Comparison of ENCODE assay signal across 8 cellular contexts in genomic region chr1:197199923-197200467, GRCh38. TPM values are rescaled to one million over a fixed set of nuclear protein-coding genes. Genes with fewer than 3 reads are reported as not detected.
DNase-seq lines count a peak whose midpoint lies in the region; ATAC-seq and TF ChIP-seq lines count a peak whose summit lies in the region.

No MANE protein-coding gene starts in this region.

- H3K27ac Mint-ChIP-seq in activated CD4-positive, alpha-beta T cell treated with anti-CD3 and anti-CD28 coated beads, Interleukin-2, amount 10 ng/mL, durations not matched to agents 7 days and 5 days = peak overlapping the region; percentile 95

- TF ChIP-seq CTCF in SU-DHL-6 (IDR thresholded peaks at IDR 0.05; ENCODE audit: insufficient read depth, low read length, poor library complexity, severe bottlenecking) (no peak), foreskin keratinocyte (conservative IDR thresholded peaks at IDR 0.05) (no peak), smooth muscle cell (IDR thresholded peaks at IDR 0.05; ENCODE audit: borderline replicate concordance, insufficient read depth, poor library complexity, severe bottlenecking) (no peak)

- H3F3A ChIP-seq in SU-DHL-6 (ENCODE audit: insufficient read depth) (0 out of 2 replicates have a peak, but pooled peaks cover 4% of the 10 kb centered on the region), smooth muscle cell (ENCODE audit: low read depth) (no peaks in the 10 kb centered on the region)

- H3K9me3 ChIP-seq in SU-DHL-6 (ENCODE audit: insufficient read depth, low read length) (no peaks in the 10 kb centered on the region), smooth muscle cell (replicated peaks; ENCODE audit: low read depth) (no peaks in the 10 kb centered on the region)

- H3K36me3 ChIP-seq in SU-DHL-6 (ENCODE audit: low read length) (0 out of 2 replicates have a peak, but pooled peaks cover 2% of the 10 kb centered on the region), smooth muscle cell (ENCODE audit: low read depth) (no peaks in the 10 kb centered on the region)

- H3K4me1 Mint-ChIP-seq in activated CD4-positive, alpha-beta T cell treated with anti-CD3 and anti-CD28 coated beads, Interleukin-2, amount 10 ng/mL, durations not matched to agents 7 days and 5 days = peaks cover 59% of the 10 kb centered on the region

- no peaks in the 10 kb centered on the region for H3K9me2 ChIP-seq in SU-DHL-6 (replicated peaks; ENCODE audit: insufficient read depth, low read length)

- CTCF ChIA-PET in activated CD4-positive, alpha-beta T cell treated with anti-CD3 and anti-CD28 coated beads, Interleukin-2, amount 10 ng/mL, durations not matched to agents 7 days and 5 days (lab: Charles Lee) = no interaction called here

- H3K4me3 Mint-ChIP-seq in activated CD4-positive, alpha-beta T cell treated with anti-CD3 and anti-CD28 coated beads, Interleukin-2, amount 10 ng/mL, durations not matched to agents 7 days and 5 days = peak overlapping the region; percentile 93

- H3K27me3 Mint-ChIP-seq in activated CD4-positive, alpha-beta T cell treated with anti-CD3 and anti-CD28 coated beads, Interleukin-2, amount 10 ng/mL, durations not matched to agents 7 days and 5 days = no peaks in the 10 kb centered on the region

- H3K4me2 ChIP-seq in SU-DHL-6 (ENCODE audit: low read depth, low read length, poor library complexity, severe bottlenecking) = peak overlapping the region; percentile 85
- peak overlapping the region; percentile 92 for H3K4me2 ChIP-seq in smooth muscle cell

- H3K4me3 ChIP-seq in SU-DHL-6 (ENCODE audit: insufficient read depth, low read length, poor library complexity, severe bottlenecking) (peak overlapping the region; percentile 81), smooth muscle cell (peak overlapping the region; percentile 68)

- no peak for DNase-seq in activated CD4-positive, alpha-beta T cell treated with anti-CD3 and anti-CD28 coated beads, Interleukin-2, amount 10 ng/mL, durations not matched to agents 7 days and 5 days
- DNase-seq in activated CD4-positive, alpha-beta T cell treated with anti-CD3 and anti-CD28 coated beads, Interleukin-2, amount 50 U/mL, for 1 hour = no peak
- no peak for DNase-seq in foreskin keratinocyte
- no peak for DNase-seq in smooth muscle cell (lab: John Stamatoyannopoulos, UW; ENCODE audit: unreplicated experiment)
- no peak for DNase-seq in germinal center (ENCODE audit: low spot score)

- H3K27ac ChIP-seq in SU-DHL-6 (ENCODE audit: low read depth, low read length) (0 out of 2 replicates have a peak overlapping the region, but pooled peaks have one; percentile 53), foreskin keratinocyte (peak overlapping the region; percentile 85), smooth muscle cell (ENCODE audit: low read depth) (no peak overlapping the region)

- no peaks in the 10 kb centered on the region for H3K9me3 Mint-ChIP-seq in activated CD4-positive, alpha-beta T cell treated with anti-CD3 and anti-CD28 coated beads, Interleukin-2, amount 10 ng/mL, durations not matched to agents 7 days and 5 days

- no peaks in the 10 kb centered on the region for H4K20me1 ChIP-seq in SU-DHL-6 (ENCODE audit: low read depth, low read length)
- H4K20me1 ChIP-seq in smooth muscle cell (ENCODE audit: low read depth) = peaks cover 42% of the 10 kb centered on the region

- H3K4me1 ChIP-seq in foreskin keratinocyte = peaks cover 14% of the 10 kb centered on the region
- peaks cover 31% of the 10 kb centered on the region for H3K4me1 ChIP-seq in smooth muscle cell (ENCODE audit: low read depth)

- H3K27me3 ChIP-seq in SU-DHL-6 (ENCODE audit: low read length) = no peaks in the 10 kb centered on the region
- no peaks in the 10 kb centered on the region for H3K27me3 ChIP-seq in foreskin keratinocyte
- no peaks in the 10 kb centered on the region for H3K27me3 ChIP-seq in smooth muscle cell (ENCODE audit: low read depth)

- POLR2A ChIA-PET in activated CD4-positive, alpha-beta T cell treated with anti-CD3 and anti-CD28 coated beads, Interleukin-2, amount 10 ng/mL, durations not matched to agents 7 days and 5 days (lab: Charles Lee) = interaction anchor here (0.6 kb wide), 1 partner anchor 270 kb away, joined by 3 read pairs; no protein-coding TSS in a partner anchor

- H3K9ac ChIP-seq in SU-DHL-6 (ENCODE audit: low read length) (peak overlapping the region; percentile 87), smooth muscle cell (ENCODE audit: low read depth) (peak overlapping the region; percentile 89)

- H2AFZ ChIP-seq in SU-DHL-6 (ENCODE audit: low read depth, low read length, severe bottlenecking) (peak overlapping the region; percentile 88), smooth muscle cell (ENCODE audit: low read depth) (peak overlapping the region; percentile 94)

- 58% methylated on average over 5 of the region's 5 CpGs for WGBS in smooth muscle cell (ENCODE audit: low lambda C conversion rate)

- H3K36me3 Mint-ChIP-seq in activated CD4-positive, alpha-beta T cell treated with anti-CD3 and anti-CD28 coated beads, Interleukin-2, amount 10 ng/mL, durations not matched to agents 7 days and 5 days (ENCODE audit: low read depth) = peaks cover 15% of the 10 kb centered on the region

- no peak for ATAC-seq in foreskin keratinocyte
- ATAC-seq in GM18870 (IDR thresholded peaks at IDR 0.05; ENCODE audit: unreplicated experiment) = no peak
- no peak for ATAC-seq in HG03469 (IDR thresholded peaks at IDR 0.05; ENCODE audit: unreplicated experiment)

- H3K79me2 ChIP-seq in SU-DHL-6 (ENCODE audit: insufficient read depth, low read length) (peaks cover 51% of the 10 kb centered on the region), smooth muscle cell (ENCODE audit: low read depth) (peaks cover 50% of the 10 kb centered on the region)

RNA-seq across cellular contexts. Expression of gene ZBTB41, which starts 1.1 kb away (rescaled TPM):
- total RNA-seq in activated CD4-positive, alpha-beta T cell treated with anti-CD3 and anti-CD28 coated beads, Interleukin-2, amount 10 ng/mL, durations not matched to agents 7 days and 5 days = 1 to 10 TPM; 6.2 to 7.0 TPM
- total RNA-seq in foreskin keratinocyte = 9.5 and 9.6 TPM in 2 replicates
- polyA plus RNA-seq in foreskin keratinocyte = 1.2 and 1.3 TPM in 2 replicates
- total RNA-seq in smooth muscle cell = 18.5 and 24.2 TPM in 2 replicates
- polyA plus RNA-seq in smooth muscle cell = 2.5 and 3.7 TPM in 2 replicates

RNA-seq across cellular contexts. Expression of gene ASPM, which starts 53.5 kb away (rescaled TPM):
- 100 to 1,000 TPM in 1 of 2 experiments, 10 to 100 TPM in 1; 92.8 to 104 TPM for total RNA-seq in activated CD4-positive, alpha-beta T cell treated with anti-CD3 and anti-CD28 coated beads, Interleukin-2, amount 10 ng/mL, durations not matched to agents 7 days and 5 days
- total RNA-seq in foreskin keratinocyte (32.6 and 39.2 TPM in 2 replicates), smooth muscle cell (8.8 and 13.0 TPM in 2 replicates)
- polyA plus RNA-seq in foreskin keratinocyte (7.7 and 10.9 TPM in 2 replicates), smooth muscle cell (1.7 and 3.2 TPM in 2 replicates)
